ENCODE assay signal across 1 cellular context in genomic region chr19:18450934-18451836, GRCh38.
TF ChIP-seq lines count a peak whose summit lies in the region.

No MANE protein-coding gene starts in this region.

TF ChIP-seq in GM23338, 12 proteins besides CTCF, POLR2A, EP300 and RAD21 (continued from another document):
- TF ChIP-seq ZNF462 (CRISPR knock-in tag; IDR thresholded peaks at IDR 0.05): no peak
- no peak for TF ChIP-seq ZNF331 (CRISPR knock-in tag; IDR thresholded peaks at IDR 0.05; ENCODE audit: low read depth)
- TF ChIP-seq REST (IDR thresholded peaks at IDR 0.05; ENCODE audit: unreplicated experiment): no peak
- no peak for TF ChIP-seq JUNB (IDR thresholded peaks at IDR 0.05; ENCODE audit: unreplicated experiment)
- no peak for TF ChIP-seq EZH2 (IDR thresholded peaks at IDR 0.05; ENCODE audit: low read depth, unreplicated experiment)
- TF ChIP-seq CREB1 (CRISPR knock-in tag; IDR thresholded peaks at IDR 0.05; ENCODE audit: low read depth): no peak
- TF ChIP-seq ETS1 (IDR thresholded peaks at IDR 0.05): no peak
- TF ChIP-seq STAT1 (IDR thresholded peaks at IDR 0.05; ENCODE audit: unreplicated experiment): no peak
